ENCODE assay signal across 13 cellular contexts in genomic region chr3:171804618-171805389, GRCh38. TPM values are rescaled to one million over a fixed set of nuclear protein-coding genes. Genes with fewer than 3 reads are reported as not detected.
DNase-seq lines count a peak whose midpoint lies in the region; ATAC-seq and TF ChIP-seq lines count a peak whose summit lies in the region.
"Had no signal": no experiment of that assay in that cellular context is flagged by ENCODE, and none has a peak within 500 bp of the region (broad histone marks: within the 10 kb centered on the region; RNA-seq: fewer than 3 reads in every experiment).

No MANE protein-coding gene starts in this region.

- ATAC-seq in HG02678 (IDR thresholded peaks at IDR 0.05; ENCODE audit: unreplicated experiment): no peak
- ATAC-seq: pancreas had no signal

- no peak for TF ChIP-seq CTCF in testis (IDR thresholded peaks at IDR 0.05)

- in situ Hi-C loops in HAP-1 (cut with MboI; ENCODE audit: low sequenced_read_pairs): no loop called here

- no peak for TF ChIP-seq POLR2A in testis (IDR thresholded peaks at IDR 0.05)

- WGBS in testis, 2 donors: 41 to 47% methylated on average over 6 of the region's 6 CpGs

- H3K4me3 ChIP-seq in testis: no peak overlapping the region
- H3K4me3 ChIP-seq in HAP-1: no peak overlapping the region
- H3K4me3 ChIP-seq: pancreas, SJCRH30 had no signal

- DNase-seq in RPMI7951 (ENCODE audit: low read depth) (peak; percentile 52), epithelial cell of prostate (ENCODE audit: low read depth, low spot score) (no peak), lung microvascular endothelial cell (ENCODE audit: low read depth in 2 of 2) (peak; percentile 78 to 85), testis (peak; percentile 20), HT-29 (ENCODE audit: low spot score) (no peak), HAP-1 (ENCODE audit: low spot score in 2 of 2) (no peak), NCI-H128 (lab: John Stamatoyannopoulos, UW; ENCODE audit: unreplicated experiment) (no peak)
- DNase-seq: Caco-2, NCI-H226, pancreas, SJCRH30 had no signal

- H3K4me1 ChIP-seq in testis (peaks cover 3% of the 10 kb centered on the region), HAP-1 (peaks cover 5% of the 10 kb centered on the region; the same call in 1 of the 2 replicates)
- H3K4me1 ChIP-seq: SJCRH30 had no signal

- no peaks in the 10 kb centered on the region for H3K9me3 ChIP-seq in testis
- H3K9me3 ChIP-seq in HAP-1: no peaks in the 10 kb centered on the region
- H3K9me3 ChIP-seq: Caco-2, pancreas, SJCRH30 had no signal

- intact Hi-C loops in testis (cut with DNase I; ENCODE audit: low total_unique reads): no loop called here

- H3K27me3 ChIP-seq in testis (no peaks in the 10 kb centered on the region), HAP-1 (ENCODE audit: low read depth) (no peaks in the 10 kb centered on the region)
- H3K27me3 ChIP-seq: pancreas, SJCRH30 had no signal

- H3K27ac ChIP-seq in epithelial cell of prostate (peak overlapping the region; percentile 80), testis (peak overlapping the region in 1 of 2 donors; percentile 71)
- H3K27ac ChIP-seq: pancreas, SJCRH30 had no signal

- H3K36me3 ChIP-seq in testis (ENCODE audit: low read depth, missing control alignments) (no peaks in the 10 kb centered on the region), HAP-1 (replicated peaks) (no peaks in the 10 kb centered on the region)
- H3K36me3 ChIP-seq: pancreas, SJCRH30 had no signal

RNA-seq across cellular contexts. Expression of gene PLD1, which starts 5.5 kb away (rescaled TPM):
- 9.7 and 10.9 TPM in 2 replicates for total RNA-seq in RPMI7951 (2014; rRNA removed; shearing (Covaris generic))
- 52.2 and 62.1 TPM in 2 replicates for total RNA-seq in lung microvascular endothelial cell
- total RNA-seq in testis: 10 to 100 TPM; 19.1 to 27.4 TPM
- polyA plus RNA-seq in testis (ENCODE audit: insufficient read depth, low read depth, low replicate concordance): 10.7 TPM
- total RNA-seq in HT-29 (2014; rRNA removed; shearing (Covaris generic)): 17.3 and 17.9 TPM in 2 replicates

RNA-seq across cellular contexts. Expression of gene TMEM212, which starts 38.3 kb away (rescaled TPM):
- not detected in 2 replicates for total RNA-seq in RPMI7951 (2014; rRNA removed; shearing (Covaris generic))
- total RNA-seq in lung microvascular endothelial cell: not detected in 2 replicates
- total RNA-seq in testis: 1 to 10 TPM; 2.5 to 4.3 TPM
- 1.8 TPM for polyA plus RNA-seq in testis (ENCODE audit: insufficient read depth, low read depth, low replicate concordance)
- 0.05 TPM in 1 of 2 replicates, not detected in the other for total RNA-seq in HT-29 (2014; rRNA removed; shearing (Covaris generic))
- total RNA-seq: Caco-2, H4, pancreas, SJCRH30 had no signal
- polyA plus RNA-seq: pancreas had no signal

Comparison
In these comparisons a context has a peak if more than half of its experiments do, and no peak if none do; other contexts are left out.
1. DNase-seq: peak in RPMI7951 (single experiment), lung microvascular endothelial cell (2 of 2) and testis (single experiment); none in epithelial cell of prostate (single experiment), HT-29 (single experiment), HAP-1 (0 of 2) and NCI-H128 (single experiment).